In genomic region chr15:28128036-28128435, GRCh38 we compare ENCODE assay signal across 19 cellular contexts. TPM values are rescaled to one million over a fixed set of nuclear protein-coding genes. Genes with fewer than 3 reads are reported as not detected.
DNase-seq lines count a peak whose midpoint lies in the region; ATAC-seq, FAIRE-seq and TF ChIP-seq lines count a peak whose summit lies in the region.
"Had no signal": no experiment of that assay in that cellular context is flagged by ENCODE, and none has a peak within 500 bp of the region (broad histone marks: within the 10 kb centered on the region; RNA-seq: fewer than 3 reads in every experiment).

No MANE protein-coding gene starts in this region.

- H2AFZ ChIP-seq in MM.1S (ENCODE audit: low read length) (no peak overlapping the region), GM12878 (ENCODE audit: control insufficient read depth, low read depth, low read length) (no peak overlapping the region)

- no peaks in the 10 kb centered on the region for H3K27me3 ChIP-seq in MM.1S (replicated peaks; ENCODE audit: insufficient read depth, low read length)
- H3K27me3 ChIP-seq in GM12878 (replicated peaks in 1 of 2; ENCODE audit: control insufficient read depth in 2 of 2, insufficient read depth in 2 of 2, low read length in 1 of 2): no peaks in the 10 kb centered on the region
- H3K27me3 ChIP-seq in layer of hippocampus (ENCODE audit: control insufficient read depth, insufficient read depth, low read length): no peaks in the 10 kb centered on the region

- CTCF ChIA-PET in GM12878 (lab: Yijun Ruan, JAX): interaction anchor here (0.7 to 1.1 kb wide), 2 partner anchors 9 to 49 kb away, joined by 3 read pairs; no protein-coding TSS in a partner anchor

- SMC1A ChIA-PET in GM12878 (lab: Charles Lee; ENCODE audit: uncharacterized antibody, unreplicated experiment): no interaction called here

- H3K4me3 ChIP-seq in MM.1S (ENCODE audit: low read length): no peak overlapping the region
- no peak overlapping the region for H3K4me3 ChIP-seq in GM12878

- RAD21 ChIA-PET in GM12878 (lab: Charles Lee; ENCODE audit: unreplicated experiment): no interaction called here

- H3K4me2 ChIP-seq in MM.1S (ENCODE audit: low read depth, low read length) (no peak overlapping the region), GM12878 (ENCODE audit: control insufficient read depth, insufficient read depth) (no peak overlapping the region)

- no peaks in the 10 kb centered on the region for H3K79me2 ChIP-seq in MM.1S (ENCODE audit: low read length)
- no peaks in the 10 kb centered on the region for H3K79me2 ChIP-seq in GM12878 (ENCODE audit: control insufficient read depth, insufficient read depth, low read length)

- TF ChIP-seq CTCF in MM.1S (IDR thresholded peaks at IDR 0.05; ENCODE audit: low read length) (no peak), GM12878 (IDR thresholded peaks at IDR 0.05 in 2 of 3, conservative IDR thresholded peaks at IDR 0.05 in 1 of 3; ENCODE audit: control insufficient read depth in 2 of 3, extremely low read depth in 1 of 3, insufficient read depth in 1 of 3, low read depth in 3 of 3, low read length in 3 of 3) (no peak), GM13976 (IDR thresholded peaks at IDR 0.05; ENCODE audit: borderline replicate concordance, control extremely low read depth, extremely low read depth, insufficient read depth, missing control alignments) (no peak)

- H3K4me1 ChIP-seq in MM.1S (ENCODE audit: low read length) (no peaks in the 10 kb centered on the region), GM12878 (ENCODE audit: control insufficient read depth, insufficient read depth, low read length) (no peaks in the 10 kb centered on the region)

- no TSS peak for BruUV-seq in GM12878 (replicated peaks; lab: Mats Ljungman, UMichigan)

- intact Hi-C loops in GM12878 (cut with micrococcal nuclease; ENCODE audit: unreplicated experiment): no loop called here

- no peaks in the 10 kb centered on the region for H3K9me3 ChIP-seq in MM.1S (replicated peaks; ENCODE audit: insufficient read depth, low read length)
- H3K9me3 ChIP-seq in GM12878 (replicated peaks; ENCODE audit: control insufficient read depth, insufficient read depth, low read length): no peaks in the 10 kb centered on the region

- TF ChIP-seq RAD21 in GM12878 (IDR thresholded peaks at IDR 0.05; ENCODE audit: insufficient read depth, low read depth, low read length): no peak

- H3K36me3 ChIP-seq in MM.1S (replicated peaks; ENCODE audit: insufficient read depth, low read length) (no peaks in the 10 kb centered on the region; the same call in 1 of the 2 replicates), GM12878 (ENCODE audit: control insufficient read depth in 2 of 2, insufficient read depth in 2 of 2, low read length in 1 of 2) (peaks cover 16 to 20% of the 10 kb centered on the region in 2 experiments; a peak in 3 of 4 replicates)

- peak overlapping the region; percentile 92 for H3K27ac Mint-ChIP-seq in stimulated activated naive B cell treated with anti-CD40 and anti-IgM and Interleukin-4, amounts not matched to agents 10 μg/mL and 1 μg/mL and 100 μg/mL, for 72 hours
- H3K27ac Mint-ChIP-seq: progenitor cell of endocrine pancreas; T-helper 2 cell treated with Interferon-gamma antibody and Interleukin-4, amounts not matched to agents 5 μg/mL and 100 μg/mL, for 36 hours had no signal

- no peak overlapping the region for H3K9ac ChIP-seq in MM.1S (ENCODE audit: low read length)
- H3K9ac ChIP-seq in GM12878 (ENCODE audit: control insufficient read depth, insufficient read depth, low read length): no peak overlapping the region

- in situ Hi-C loops in GM12878 (cut with MboI) (no loop called here), GM13976 (cut with MboI; ENCODE audit: low sequenced_read_pairs, unreplicated experiment) (no loop called here)

- DNase-seq in MM.1S: no peak
- DNase-seq in GM12878 (ENCODE audit: low read depth, low spot score): no peak
- DNase-seq in stimulated activated naive B cell treated with anti-CD40 and anti-IgM and Interleukin-4, amounts not matched to agents 10 μg/mL and 1 μg/mL and 100 μg/mL, for 72 hours: no peak
- DNase-seq in GM13976 (ENCODE audit: low spot score): no peak
- no peak for DNase-seq in NCI-H2227 treated with DMSO at 0.1 percent for 48 hours (lab: John Stamatoyannopoulos, UW)
- DNase-seq in SKM-1 treated with dmso at 0.1 percent for 144 hours (lab: John Stamatoyannopoulos, UW; ENCODE audit: unreplicated experiment): no peak
- DNase-seq: activated CD4-positive, alpha-beta T cell treated with anti-CD3 and anti-CD28 coated beads, Interleukin-2, amount 50 U/mL, for 48 hours; activated effector memory CD4-positive, alpha-beta T cell treated with Interleukin-2 at 50 U/mL for 16 hours; CD4-positive, alpha-beta memory T cell; central memory CD4-positive, alpha-beta T cell; mesendoderm; NCI-H1930; OCI-M1; stimulated activated CD4-positive, alpha-beta T cell treated with anti-CD3 and anti-CD28 coated beads, Interleukin-4, amount 100 ng/mL, for 1 hour; stimulated activated naive CD8-positive, alpha-beta T cell treated with anti-CD3 and anti-CD28 coated beads, Interleukin-15, amount 100 ng/mL, for 72 hours had no signal

- H4K20me1 ChIP-seq in MM.1S (ENCODE audit: insufficient read depth, low read length) (no peaks in the 10 kb centered on the region), GM12878 (ENCODE audit: control insufficient read depth, insufficient read depth) (no peaks in the 10 kb centered on the region)

- peak; percentile 65 for ATAC-seq in GM12878
- peak; percentile 81 to 82 for ATAC-seq in stimulated activated naive B cell treated with anti-CD40 and anti-IgM and Interleukin-4, amounts not matched to agents 10 μg/mL and 1 μg/mL and 100 μg/mL, for 72 hours (replicated peaks)
- ATAC-seq: stimulated activated naive CD8-positive, alpha-beta T cell treated with anti-CD3 and anti-CD28 coated beads, Interleukin-15, amount 100 ng/mL, for 72 hours had no signal

- POLR2A ChIA-PET in GM12878 (lab: Charles Lee): no interaction called here

- no peaks in the 10 kb centered on the region for H3K9me3 Mint-ChIP-seq in stimulated activated naive B cell treated with anti-CD40 and anti-IgM and Interleukin-4, amounts not matched to agents 10 μg/mL and 1 μg/mL and 100 μg/mL, for 72 hours
- H3K9me3 Mint-ChIP-seq: CD4-positive, alpha-beta memory T cell; stimulated activated naive CD8-positive, alpha-beta T cell treated with anti-CD3 and anti-CD28 coated beads, Interleukin-15, amount 100 ng/mL, for 72 hours; T-helper 2 cell treated with Interferon-gamma antibody and Interleukin-4, amounts not matched to agents 5 μg/mL and 100 μg/mL, for 36 hours had no signal

- no peak for TF ChIP-seq EP300 in GM12878 (IDR thresholded peaks at IDR 0.05; ENCODE audit: borderline replicate concordance in 1 of 2, control insufficient read depth in 1 of 2, low read depth in 2 of 2, low read length in 2 of 2)

- H3K4me1 Mint-ChIP-seq in stimulated activated naive B cell treated with anti-CD40 and anti-IgM and Interleukin-4, amounts not matched to agents 10 μg/mL and 1 μg/mL and 100 μg/mL, for 72 hours: peaks cover 14 to 21% of the 10 kb centered on the region in 2 donors
- H3K4me1 Mint-ChIP-seq: stimulated activated naive CD8-positive, alpha-beta T cell treated with anti-CD3 and anti-CD28 coated beads, Interleukin-15, amount 100 ng/mL, for 72 hours had no signal

- no peaks in the 10 kb centered on the region for H3F3A ChIP-seq in MM.1S (ENCODE audit: insufficient read depth, low read length)

- H3K27ac ChIP-seq in MM.1S (ENCODE audit: low read length) (peak overlapping the region; percentile 21; the same call in 1 of the 2 replicates), GM12878 (ENCODE audit: control insufficient read depth, insufficient read depth) (no peak overlapping the region), layer of hippocampus (ENCODE audit: low read depth, low read length) (peak overlapping the region; percentile 36)
- H3K27ac ChIP-seq: epithelial cell of prostate had no signal

- no peak for TF ChIP-seq POLR2A in GM12878 (IDR thresholded peaks at IDR 0.05; ENCODE audit: low read depth, low read length)

- peaks cover 45% of the 10 kb centered on the region in 2 donors for H3K36me3 Mint-ChIP-seq in stimulated activated naive B cell treated with anti-CD40 and anti-IgM and Interleukin-4, amounts not matched to agents 10 μg/mL and 1 μg/mL and 100 μg/mL, for 72 hours

- no peaks in the 10 kb centered on the region for H3K9me2 ChIP-seq in MM.1S (replicated peaks; ENCODE audit: insufficient read depth, low read length)

- H3K4me3 Mint-ChIP-seq in stimulated activated naive B cell treated with anti-CD40 and anti-IgM and Interleukin-4, amounts not matched to agents 10 μg/mL and 1 μg/mL and 100 μg/mL, for 72 hours: no peak overlapping the region
- H3K4me3 Mint-ChIP-seq: CD4-positive, alpha-beta memory T cell; stimulated activated naive CD8-positive, alpha-beta T cell treated with anti-CD3 and anti-CD28 coated beads, Interleukin-15, amount 100 ng/mL, for 72 hours; T-helper 2 cell treated with Interferon-gamma antibody and Interleukin-4, amounts not matched to agents 5 μg/mL and 100 μg/mL, for 36 hours had no signal

- no peaks in the 10 kb centered on the region for H3K27me3 Mint-ChIP-seq in stimulated activated naive B cell treated with anti-CD40 and anti-IgM and Interleukin-4, amounts not matched to agents 10 μg/mL and 1 μg/mL and 100 μg/mL, for 72 hours
- H3K27me3 Mint-ChIP-seq: CD4-positive, alpha-beta memory T cell; progenitor cell of endocrine pancreas; stimulated activated naive CD8-positive, alpha-beta T cell treated with anti-CD3 and anti-CD28 coated beads, Interleukin-15, amount 100 ng/mL, for 72 hours had no signal

- no peak for FAIRE-seq in GM12878 (lab: Jason Lieb, UNC)

- 95% methylated on average over 11 of the region's 11 CpGs for WGBS in GM12878 (ENCODE audit: insufficient coverage, insufficient replicate concordance, low lambda C conversion rate, missing lambda C conversion rate)

TF ChIP-seq in GM12878, 131 proteins besides CTCF, POLR2A, EP300 and RAD21 (continues in another document):
- TF ChIP-seq POLR2AphosphoS2 (IDR thresholded peaks at IDR 0.05; ENCODE audit: low read depth, low read length): no peak

RNA-seq across cellular contexts. Expression of gene OCA2, which starts 28.9 kb away (rescaled TPM):
- 0.15 and 0.39 TPM in 2 replicates for total RNA-seq in GM12878 (2013; cell fraction: nucleolus; rRNA removed)
- not detected in 2 replicates for total RNA-seq in GM12878 (2014; rRNA removed)
- not detected in 2 replicates for total RNA-seq in GM12878 (2014; rRNA removed; fragmentation: Illumina TruSeq; extraction: Trizol)
- not detected in 2 replicates for total RNA-seq in GM12878 (2021)
- not detected for polyA plus RNA-seq in GM12878 (2011; ENCODE audit: low read depth)
- polyA plus RNA-seq in GM12878 (2011; rRNA removed): 1.6 and 1.8 TPM in 2 replicates
- polyA plus RNA-seq in GM12878 (2011; cell fraction: cytosol; rRNA removed): 1.8 and 2.3 TPM in 2 replicates
- polyA plus RNA-seq in GM12878 (2011; cell fraction: nucleus; rRNA removed): 6.7 and 7.8 TPM in 2 replicates
- 0.04 and 0.11 TPM in 2 replicates for polyA plus RNA-seq in GM12878 (2012)
- not detected in 2 replicates for polyA plus RNA-seq in GM12878 (2014; fragmentation: Illumina TruSeq; extraction: Trizol)
- under 1 TPM in 1 of 2 experiments, not detected in 1; 0.04 TPM for polyA plus RNA-seq in GM12878 (2014; fragmentation: Nextera tagmentation; extraction: Ambion mirVana)
- not detected in 2 replicates for polyA plus RNA-seq in GM12878 (2014; rRNA removed)
- not detected for polyA plus RNA-seq in GM12878 (2016; fragmentation: Nextera tagmentation; extraction: Ambion mirVana)
- polyA minus RNA-seq in GM12878 (2011; rRNA and poly(A)+ RNA removed): 3.8 and 6.2 TPM in 2 replicates
- polyA minus RNA-seq in GM12878 (2011; cell fraction: cytosol; rRNA and poly(A)+ RNA removed): 0.73 and 1.5 TPM in 2 replicates
- 3.7 and 6.9 TPM in 2 replicates for polyA minus RNA-seq in GM12878 (2011; cell fraction: nucleus; rRNA and poly(A)+ RNA removed)
- total RNA-seq: CD4-positive, alpha-beta memory T cell had no signal
- polyA plus RNA-seq: CD4-positive, alpha-beta memory T cell had no signal
